22 cellular contexts compared by ENCODE assay signal in genomic region chr5:31131381-31131811, GRCh38.
DNase-seq lines count a peak whose midpoint lies in the region; ATAC-seq and TF ChIP-seq lines count a peak whose summit lies in the region.
"Had no signal": no experiment of that assay in that cellular context is flagged by ENCODE, and none has a peak within 500 bp of the region (broad histone marks: within the 10 kb centered on the region; RNA-seq: fewer than 3 reads in every experiment).

No MANE protein-coding gene starts in this region.

- TF ChIP-seq CTCF in foreskin keratinocyte (conservative IDR thresholded peaks at IDR 0.05) (no peak), omental fat pad (IDR thresholded peaks at IDR 0.05) (no peak)

- ATAC-seq in foreskin keratinocyte = no peak
- no peak for ATAC-seq in omental fat pad (ENCODE audit: low FRiP score)
- ATAC-seq in GM19023 (IDR thresholded peaks at IDR 0.05; ENCODE audit: unreplicated experiment) = no peak
- ATAC-seq: effector memory CD8-positive, alpha-beta T cell; HCT116; left colon; stimulated activated naive CD8-positive, alpha-beta T cell treated with anti-CD3 and anti-CD28 coated beads, Interleukin-15, amount 100 ng/mL, for 72 hours; T-cell had no signal

- peak overlapping the region in 6 of 11 experiments; percentile 39 to 79 (median 46); a peak in 12 of 22 replicates for H3K27ac ChIP-seq in BLaER1 treated with 17β-estradiol and CSF1 and Interleukin-3, amounts not matched to agents 10 nM and 100 nM
- no peak overlapping the region for H3K27ac ChIP-seq in foreskin keratinocyte
- H3K27ac ChIP-seq: adrenal gland, coronary artery, PC-9 had no signal

- DNase-seq in M059J (ENCODE audit: low read depth) = peak; percentile 26
- peak; percentile 11 for DNase-seq in amniotic epithelial cell (ENCODE audit: low read depth)
- DNase-seq in kidney glomerular epithelial cell (lab: John Stamatoyannopoulos, UW) = peak; percentile 69
- DNase-seq in foreskin keratinocyte = no peak
- DNase-seq in omental fat pad (ENCODE audit: low spot score) = no peak
- no peak for DNase-seq in mesenteric fat pad (ENCODE audit: low spot score)
- DNase-seq: activated CD4-positive, alpha-beta T cell treated with anti-CD3 and anti-CD28 coated beads, Interleukin-2, amount 50 U/mL, for 4 hours; activated naive CD4-positive, alpha-beta T cell treated with anti-CD3 and anti-CD28 coated beads for 36 hours; adrenal gland; BE2C; Caco-2; effector memory CD8-positive, alpha-beta T cell; KG1; left colon; PC-9; Right ventricle myocardium superior; stimulated activated naive CD8-positive, alpha-beta T cell treated with anti-CD3 and anti-CD28 coated beads, Interleukin-15, amount 100 ng/mL, for 72 hours; T-cell had no signal

- H4K20me1 ChIP-seq in BLaER1 treated with 17β-estradiol and CSF1 and Interleukin-3, amounts not matched to agents 10 nM and 100 nM = no peaks in the 10 kb centered on the region

- H3K4me1 ChIP-seq in BLaER1 treated with 17β-estradiol and CSF1 and Interleukin-3, amounts not matched to agents 10 nM and 100 nM = peaks cover 6 to 39% (median 30%) of the 10 kb centered on the region in 10 experiments; a peak in 19 of 20 replicates
- H3K4me1 ChIP-seq in foreskin keratinocyte = no peaks in the 10 kb centered on the region
- H3K4me1 ChIP-seq: adrenal gland, BE2C, Caco-2 had no signal

- H3K4me2 ChIP-seq in BLaER1 treated with 17β-estradiol and CSF1 and Interleukin-3, amounts not matched to agents 10 nM and 100 nM = peak overlapping the region in 8 of 11 experiments; percentile 5 to 73 (median 36); a peak in 14 of 22 replicates
- H3K4me2 ChIP-seq: PC-9 had no signal

- peaks cover 0 to 22% (median 9%) of the 10 kb centered on the region in 11 experiments; a peak in 13 of 22 replicates for H3K9me3 ChIP-seq in BLaER1 treated with 17β-estradiol and CSF1 and Interleukin-3, amounts not matched to agents 10 nM and 100 nM (replicated peaks in 1 of 11)
- H3K9me3 ChIP-seq: adrenal gland, BE2C, Caco-2 had no signal

- H3K27me3 ChIP-seq in BLaER1 treated with 17β-estradiol and CSF1 and Interleukin-3, amounts not matched to agents 10 nM and 100 nM = no peaks in the 10 kb centered on the region
- H3K27me3 ChIP-seq in foreskin keratinocyte = no peaks in the 10 kb centered on the region
- H3K27me3 ChIP-seq: adrenal gland, BE2C had no signal

- H3K9ac ChIP-seq in BLaER1 treated with 17β-estradiol and CSF1 and Interleukin-3, amounts not matched to agents 10 nM and 100 nM = no peak overlapping the region

- no peak overlapping the region for H3K4me3 ChIP-seq in BLaER1 treated with 17β-estradiol and CSF1 and Interleukin-3, amounts not matched to agents 10 nM and 100 nM
- H3K4me3 ChIP-seq: adrenal gland, coronary artery, PC-9 had no signal

- no peaks in the 10 kb centered on the region for H3K36me3 ChIP-seq in BLaER1 treated with 17β-estradiol and CSF1 and Interleukin-3, amounts not matched to agents 10 nM and 100 nM
- H3K36me3 ChIP-seq: adrenal gland, BE2C had no signal

Comparison
In these comparisons a context has a peak if more than half of its experiments do, and no peak if none do; other contexts are left out.
1. DNase-seq: peak in M059J (single experiment), amniotic epithelial cell (single experiment) and kidney glomerular epithelial cell (single experiment); none in foreskin keratinocyte (0 of 2), omental fat pad (single experiment) and mesenteric fat pad (single experiment).